ENCODE assay signal across 8 cellular contexts in genomic region chr20:35306931-35307517, GRCh38.
DNase-seq lines count a peak whose midpoint lies in the region; ATAC-seq and TF ChIP-seq lines count a peak whose summit lies in the region.

No MANE protein-coding gene starts in this region.

- H3K9me3 ChIP-seq in RWPE2 (ENCODE audit: severe bottlenecking): no peaks in the 10 kb centered on the region

- H3K27me3 ChIP-seq in RWPE2 (ENCODE audit: insufficient read depth, poor library complexity, severe bottlenecking): no peaks in the 10 kb centered on the region

- TF ChIP-seq CTCF in RWPE2 (IDR thresholded peaks at IDR 0.05; ENCODE audit: poor library complexity, severe bottlenecking): peak; percentile 95

- peak overlapping the region; percentile 99 for H3K27ac ChIP-seq in RWPE2 (ENCODE audit: poor library complexity, severe bottlenecking)

- H3K36me3 ChIP-seq in RWPE2 (ENCODE audit: low read depth): peaks cover 51% of the 10 kb centered on the region

- DNase-seq in DMS 273 (lab: John Stamatoyannopoulos, UW; ENCODE audit: unreplicated experiment) (peak; percentile 87), HUDEP-2 (lab: John Stamatoyannopoulos, UW; ENCODE audit: unreplicated experiment in 76 of 76) (peak in 42 of 76 experiments; percentile 5 to 61 (median 26)), RWPE2 (ENCODE audit: low spot score) (peak; percentile 92), cerebellar cortex (ENCODE audit: low spot score) (peak; percentile 85), left kidney (ENCODE audit: low read depth, low spot score) (peak; percentile 79), superior temporal gyrus (ENCODE audit: extremely low spot score) (peak; percentile 64)
- DNase-seq in activated CD4-positive, CD25-positive, alpha-beta regulatory T cell (lab: John Stamatoyannopoulos, UW): no peak

- peak; percentile 3 for ATAC-seq in RWPE2 (ENCODE audit: low read depth)
- no peak for ATAC-seq in HG02571 (IDR thresholded peaks at IDR 0.05; ENCODE audit: unreplicated experiment)

- H3K4me1 ChIP-seq in RWPE2 (ENCODE audit: insufficient read depth, poor library complexity, severe bottlenecking): peaks cover 89% of the 10 kb centered on the region

- H3K4me3 ChIP-seq in RWPE2 (ENCODE audit: severe bottlenecking): no peak overlapping the region

Comparison
In these comparisons a context has a peak if more than half of its experiments do, and no peak if none do; other contexts are left out.
1. DNase-seq: peak in DMS 273 (single experiment), HUDEP-2 (42 of 76), RWPE2 (single experiment), cerebellar cortex (single experiment), left kidney (single experiment) and superior temporal gyrus (single experiment); none in activated CD4-positive, CD25-positive, alpha-beta regulatory T cell (0 of 4).